Comparison of ENCODE assay signal across 1 cellular context in genomic region chr1:66336641-66336991, GRCh38.
TF ChIP-seq lines count a peak whose summit lies in the region.

No MANE protein-coding gene starts in this region.

TF ChIP-seq in GM12878, 131 proteins besides CTCF, POLR2A, EP300 and RAD21 (continued from another document):
- TF ChIP-seq EGR1 (IDR thresholded peaks at IDR 0.05; ENCODE audit: borderline replicate concordance in 1 of 2, low read depth in 2 of 2, low read length in 2 of 2) (no peak), POU2F2 (IDR thresholded peaks at IDR 0.05; ENCODE audit: borderline replicate concordance, low read depth, low read length) (no peak), TCF7 (IDR thresholded peaks at IDR 0.05; ENCODE audit: borderline replicate concordance) (no peak), POLR2AphosphoS2 (IDR thresholded peaks at IDR 0.05; ENCODE audit: low read depth, low read length) (no peak), SPI1 (IDR thresholded peaks at IDR 0.05; ENCODE audit: borderline replicate concordance, insufficient read depth, low read depth, low read length) (peak; percentile 66), CBFB (IDR thresholded peaks at IDR 0.05; ENCODE audit: low read depth) (no peak), CREM (IDR thresholded peaks at IDR 0.05; ENCODE audit: low read depth) (no peak), TARDBP (IDR thresholded peaks at IDR 0.05; ENCODE audit: borderline replicate concordance) (no peak), ZNF622 (IDR thresholded peaks at IDR 0.05) (no peak), ATF2 (IDR thresholded peaks at IDR 0.05; ENCODE audit: low read length) (no peak), BMI1 (IDR thresholded peaks at IDR 0.05; ENCODE audit: borderline replicate concordance) (peak; percentile 48; the same call in 1 of the 2 replicates), ZBTB33 (IDR thresholded peaks at IDR 0.05) (no peak), SKIL (IDR thresholded peaks at IDR 0.05; ENCODE audit: low read depth, poor library complexity, severe bottlenecking) (no peak), RBBP5 (conservative IDR thresholded peaks at IDR 0.05) (no peak), CUX1 (IDR thresholded peaks at IDR 0.05; ENCODE audit: insufficient replicate concordance, low read depth, low read length) (no peak)
TF ChIP-seq in GM12878: peak in this region for 2.
